8 cellular contexts compared by ENCODE assay signal in the genomic region with DNA sequence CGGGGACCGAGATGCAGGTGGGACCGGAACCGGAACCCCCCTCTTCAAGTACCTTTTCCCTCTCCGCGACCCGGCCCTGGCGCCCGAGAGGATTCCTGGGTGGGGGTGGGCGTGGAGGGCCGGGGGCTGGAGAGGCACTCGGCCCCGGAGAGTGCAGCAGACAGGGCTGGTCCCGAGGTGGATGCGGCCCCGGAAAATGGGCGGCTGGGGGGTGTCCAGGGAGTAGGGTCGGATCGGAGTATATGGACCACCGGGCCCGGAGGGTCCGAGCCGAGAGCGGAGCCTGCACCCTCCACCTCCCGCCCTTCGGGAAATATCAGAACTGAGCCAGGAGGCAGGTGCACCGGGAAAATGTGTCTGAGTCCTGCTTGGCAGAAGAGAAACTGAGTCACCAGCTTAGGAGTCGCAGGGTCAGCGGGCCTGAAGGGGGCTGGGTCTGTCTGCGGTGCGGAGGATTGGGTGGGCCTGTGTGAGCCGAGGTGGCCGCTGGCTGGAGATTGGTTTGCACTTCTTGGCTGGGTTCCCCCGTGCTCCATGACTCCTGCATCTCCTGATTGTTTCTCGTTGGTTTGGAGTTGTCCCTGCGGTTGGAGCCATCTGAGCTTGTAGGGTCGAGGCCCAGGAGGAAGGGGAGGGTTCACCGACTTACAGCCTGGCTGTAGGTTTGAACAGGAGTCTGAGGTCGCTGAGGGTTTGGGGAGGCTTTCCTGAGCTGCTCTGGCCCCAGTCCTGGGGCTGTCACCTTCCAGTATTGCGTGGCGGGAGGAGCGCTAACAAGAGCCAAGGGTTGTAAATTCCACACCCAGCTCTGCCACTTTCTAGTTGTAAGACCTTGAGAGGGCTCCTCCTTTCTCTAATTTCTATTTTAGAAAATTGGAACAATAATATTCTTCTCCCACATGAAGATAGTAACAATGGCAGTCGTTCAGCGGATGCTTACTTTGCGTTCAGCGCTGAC. TPM values are rescaled to one million over a fixed set of nuclear protein-coding genes. Genes with fewer than 3 reads are reported as not detected.
A peak's percentile ranks its signal among the peaks of the same experiment; 100 is the strongest.
DNase-seq lines count a peak whose midpoint lies in the region; ATAC-seq and TF ChIP-seq lines count a peak whose summit lies in the region.

No MANE protein-coding gene starts in this region.

- H3K4me2 ChIP-seq in neural cell (ENCODE audit: low read length), result peak overlapping the region; percentile 79

- H3K79me2 ChIP-seq in neural cell (replicated peaks; ENCODE audit: insufficient read depth, low read length), result peaks cover 18% of the 10 kb centered on the region

- H3K9me3 ChIP-seq in esophagus muscularis mucosa (no peaks in the 10 kb centered on the region), neural cell (ENCODE audit: low read length) (no peaks in the 10 kb centered on the region)

- TF ChIP-seq CTCF in esophagus muscularis mucosa (IDR thresholded peaks at IDR 0.05) (no peak), neural cell (IDR thresholded peaks at IDR 0.05; ENCODE audit: poor library complexity, severe bottlenecking) (no peak)

- no peak for DNase-seq in activated T-cell treated with anti-CD3 and anti-CD28 coated beads, Interleukin-2, amount 50 U/mL, for 4 hours
- DNase-seq in activated T-cell treated with anti-CD3 and anti-CD28 coated beads, Interleukin-2, amount 50 U/mL, for 1 hour, result no peak
- DNase-seq in T-cell (peak in 21 of 34 experiments; percentile 14 to 40 (median 29)), esophagus muscularis mucosa (ENCODE audit: extremely low spot score) (no peak), NCI-H82 (lab: John Stamatoyannopoulos, UW) (no peak), NOMO-1 treated with DMSO at 0.1 percent for 48 hours (lab: John Stamatoyannopoulos, UW; ENCODE audit: unreplicated experiment) (no peak)

- H3K9ac ChIP-seq in neural cell (ENCODE audit: low read length), result peak overlapping the region; percentile 93

- no peak for TF ChIP-seq POLR2A in esophagus muscularis mucosa (IDR thresholded peaks at IDR 0.05; ENCODE audit: low read depth)

- TF ChIP-seq RAD21 in neural cell (conservative IDR thresholded peaks at IDR 0.05), result no peak

- 27% methylated on average over 13 of the region's 46 CpGs for WGBS in esophagus muscularis mucosa

- no peak for TF ChIP-seq EP300 in esophagus muscularis mucosa (IDR thresholded peaks at IDR 0.05)
- no peak for TF ChIP-seq EP300 in neural cell (conservative IDR thresholded peaks at IDR 0.05; ENCODE audit: poor library complexity, severe bottlenecking)

- POLR2A ChIA-PET in T-cell (lab: Charles Lee), result interaction anchor here (0.6 to 1.4 kb wide), 2 partner anchors 15 to 42 kb away, joined by 3 to 6 read pairs; no protein-coding TSS in a partner anchor

- peak overlapping the region; percentile 73 for H2AFZ ChIP-seq in neural cell (ENCODE audit: low read depth, low read length)

- peak overlapping the region; percentile 93 for H3K4me3 Mint-ChIP-seq in activated T-cell treated with anti-CD3 and anti-CD28 coated beads, Interleukin-2, amount 50 U/mL, for 4 hours
- peak overlapping the region; percentile 94 to 98 (median 96) for H3K4me3 Mint-ChIP-seq in T-cell

- CTCF ChIA-PET in T-cell (lab: Charles Lee), result interaction anchor here in 1 of 2 donors (0.5 to 1.3 kb wide), 6 partner anchors 12 to 1943 kb away, joined by 3 to 6 read pairs (median 3); partner anchors contain the start of genes ATXN2L and SPNS1

- peaks cover 18% of the 10 kb centered on the region for H3K4me1 Mint-ChIP-seq in activated T-cell treated with anti-CD3 and anti-CD28 coated beads, Interleukin-2, amount 50 U/mL, for 4 hours (ENCODE audit: low read depth)
- H3K4me1 Mint-ChIP-seq in T-cell, result peaks cover 26 to 28% (median 28%) of the 10 kb centered on the region in 3 donors

- H3K4me3 ChIP-seq in esophagus muscularis mucosa (peak overlapping the region; percentile 75 to 93 (median 86)), neural cell (ENCODE audit: low read length) (peak overlapping the region; percentile 76)

- H3K27me3 ChIP-seq in esophagus muscularis mucosa (no peaks in the 10 kb centered on the region), neural cell (ENCODE audit: insufficient read depth, low read depth, low read length) (no peaks in the 10 kb centered on the region)

- H3K4me1 ChIP-seq in esophagus muscularis mucosa, result peaks cover 16 to 43% (median 35%) of the 10 kb centered on the region in 4 donors

- H3F3A ChIP-seq in neural cell (ENCODE audit: insufficient read depth, low read length, poor library complexity, severe bottlenecking), result no peaks in the 10 kb centered on the region

- H3K9me2 ChIP-seq in neural cell (ENCODE audit: insufficient read depth, low read length), result no peaks in the 10 kb centered on the region

- no peaks in the 10 kb centered on the region for H3K27me3 Mint-ChIP-seq in activated T-cell treated with anti-CD3 and anti-CD28 coated beads, Interleukin-2, amount 50 U/mL, for 4 hours (ENCODE audit: low read depth)
- no peaks in the 10 kb centered on the region for H3K27me3 Mint-ChIP-seq in T-cell

- H3K27ac Mint-ChIP-seq in T-cell, result peak overlapping the region; percentile 98

- no peaks in the 10 kb centered on the region for H3K9me3 Mint-ChIP-seq in activated T-cell treated with anti-CD3 and anti-CD28 coated beads, Interleukin-2, amount 50 U/mL, for 4 hours
- H3K9me3 Mint-ChIP-seq in T-cell, result no peaks in the 10 kb centered on the region

- intact Hi-C loops in esophagus muscularis mucosa (cut with DNase I), result loop anchor here (5.0 kb wide), 1 partner anchor 42 kb away; the partner anchor contains the start of gene ATXN2L

- no peak for ATAC-seq in activated T-cell treated with anti-CD3 and anti-CD28 coated beads, Interleukin-2, amount 50 U/mL, for 4 hours
- ATAC-seq in T-cell (replicated peaks in 1 of 4), result peak in 1 of 4 experiments; percentile 5
- no peak for ATAC-seq in GM19328 (IDR thresholded peaks at IDR 0.05; ENCODE audit: unreplicated experiment)

- H3K27ac ChIP-seq in esophagus muscularis mucosa (replicated peaks in 1 of 4) (peak overlapping the region; percentile 89 to 93 (median 90)), neural cell (ENCODE audit: low read length) (peak overlapping the region; percentile 94)

- peaks cover 28 to 37% (median 32%) of the 10 kb centered on the region in 4 donors for H3K36me3 ChIP-seq in esophagus muscularis mucosa
- H3K36me3 ChIP-seq in neural cell (ENCODE audit: insufficient read depth, low read length), result no peaks in the 10 kb centered on the region

- H3K36me3 Mint-ChIP-seq in activated T-cell treated with anti-CD3 and anti-CD28 coated beads, Interleukin-2, amount 50 U/mL, for 4 hours (ENCODE audit: insufficient read depth), result peaks cover 4% of the 10 kb centered on the region
- H3K36me3 Mint-ChIP-seq in T-cell, result peaks cover 9% of the 10 kb centered on the region

- no peaks in the 10 kb centered on the region for H4K20me1 ChIP-seq in neural cell (ENCODE audit: insufficient read depth)

TF ChIP-seq in neural cell, 6 proteins besides CTCF, POLR2A, EP300 and RAD21 (continues in another document):
- TF ChIP-seq POLR2AphosphoS5 (IDR thresholded peaks at IDR 0.05) (no peak), EZH2 (IDR thresholded peaks at IDR 0.05; ENCODE audit: borderline replicate concordance, insufficient read depth, low read length, poor library complexity, severe bottlenecking) (no peak), TAF1 (IDR thresholded peaks at IDR 0.05; ENCODE audit: low read depth) (no peak), SMC3 (conservative IDR thresholded peaks at IDR 0.05; ENCODE audit: poor library complexity) (no peak), MXI1 (conservative IDR thresholded peaks at IDR 0.05; ENCODE audit: poor library complexity, severe bottlenecking) (no peak)

RNA-seq across cellular contexts. Expression of gene SH2B1, which starts 0.6 kb away (rescaled TPM):
- 10 to 100 TPM; 35.5 to 41.4 (median 41.0) TPM for total RNA-seq in activated T-cell treated with anti-CD3 and anti-CD28 coated beads, Interleukin-2, amount 50 U/mL, for 4 hours
- total RNA-seq in T-cell, result 100 to 1,000 TPM in 3 of 5 donors, 10 to 100 TPM in 2; 90.5 to 127 (median 120) TPM
- 10 to 100 TPM; 27.0 to 48.4 (median 34.7) TPM for total RNA-seq in esophagus muscularis mucosa
- polyA plus RNA-seq in neural cell, result 42.2 and 48.2 TPM in 2 replicates
- 16.4 and 20.7 TPM in 2 replicates for polyA minus RNA-seq in neural cell

RNA-seq across cellular contexts. Expression of gene ATP2A1, which starts 14.1 kb away (rescaled TPM):
- total RNA-seq in activated T-cell treated with anti-CD3 and anti-CD28 coated beads, Interleukin-2, amount 50 U/mL, for 4 hours, result 1 to 10 TPM; 1.0 to 1.4 (median 1.4) TPM
- total RNA-seq in T-cell (1 to 10 TPM in 2 of 5 donors, under 1 TPM in 3; 0.82 to 1.6 (median 0.95) TPM), esophagus muscularis mucosa (under 1 TPM in 1 of 4 donors, not detected in 3; 0.86 TPM)
- 0.06 and 0.54 TPM in 2 replicates for polyA plus RNA-seq in neural cell
- 0.23 and 1.2 TPM in 2 replicates for polyA minus RNA-seq in neural cell

RNA-seq across cellular contexts. Expression of gene TUFM, which starts 18.1 kb away (rescaled TPM):
- 100 to 1,000 TPM; 459 to 515 (median 499) TPM for total RNA-seq in activated T-cell treated with anti-CD3 and anti-CD28 coated beads, Interleukin-2, amount 50 U/mL, for 4 hours
- 100 to 1,000 TPM in 4 of 5 donors, 10 to 100 TPM in 1; 90.2 to 131 (median 105) TPM for total RNA-seq in T-cell
- total RNA-seq in esophagus muscularis mucosa, result 100 to 1,000 TPM in 1 of 4 donors, 10 to 100 TPM in 3; 63.1 to 106 (median 82.8) TPM
- 144 and 157 TPM in 2 replicates for polyA plus RNA-seq in neural cell
- 50.4 and 52.8 TPM in 2 replicates for polyA minus RNA-seq in neural cell

RNA-seq across cellular contexts. Expression of gene ATXN2L, which starts 41.4 kb away (rescaled TPM):
- 100 to 1,000 TPM; 315 to 351 (median 325) TPM for total RNA-seq in activated T-cell treated with anti-CD3 and anti-CD28 coated beads, Interleukin-2, amount 50 U/mL, for 4 hours
- total RNA-seq in T-cell (100 to 1,000 TPM; 273 to 345 (median 281) TPM), esophagus muscularis mucosa (10 to 100 TPM; 43.4 to 73.9 (median 52.6) TPM)
- polyA plus RNA-seq in neural cell, result 24.0 and 38.3 TPM in 2 replicates
- polyA minus RNA-seq in neural cell, result 55.3 and 65.4 TPM in 2 replicates

Comparison
In these comparisons a context has a peak if more than half of its experiments do, and no peak if none do; other contexts are left out.
1. DNase-seq: peak in T-cell (21 of 34); none in activated T-cell treated with anti-CD3 and anti-CD28 coated beads, Interleukin-2, amount 50 U/mL, for 4 hours (single experiment), activated T-cell treated with anti-CD3 and anti-CD28 coated beads, Interleukin-2, amount 50 U/mL, for 1 hour (single experiment), esophagus muscularis mucosa (single experiment), NCI-H82 (single experiment) and NOMO-1 treated with DMSO at 0.1 percent for 48 hours (single experiment).